Comparison of ENCODE assay signal across 19 cellular contexts in the genomic region with DNA sequence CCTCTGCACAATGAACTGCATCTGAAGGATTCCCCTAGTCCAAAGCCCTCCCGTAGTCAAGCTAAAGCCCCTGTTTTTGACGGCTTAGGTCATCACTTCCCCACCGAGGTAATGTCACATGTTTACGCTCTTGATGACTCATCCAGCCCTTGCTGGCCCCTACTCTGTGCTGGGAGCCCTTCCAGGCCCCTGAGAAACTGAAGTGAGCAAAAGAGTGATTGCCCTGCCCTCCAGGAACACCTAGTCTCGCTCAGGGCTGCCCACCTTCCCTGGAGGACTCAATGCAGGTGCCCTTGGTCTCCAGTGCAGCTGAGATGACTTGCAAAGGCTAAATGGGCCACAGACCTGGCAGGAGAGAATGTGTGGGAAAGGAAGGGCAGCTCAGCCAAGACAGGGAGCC.
DNase-seq lines count a peak whose midpoint lies in the region; ATAC-seq and TF ChIP-seq lines count a peak whose summit lies in the region.
"Had no signal": no experiment of that assay in that cellular context is flagged by ENCODE, and none has a peak within 500 bp of the region (broad histone marks: within the 10 kb centered on the region; RNA-seq: fewer than 3 reads in every experiment).

No MANE protein-coding gene starts in this region.

- peak; percentile 9 for DNase-seq in activated CD4-positive, alpha-beta memory T cell treated with anti-CD3 and anti-CD28 coated beads, Interleukin-2, amount 10 ng/mL, durations not matched to agents 7 days and 5 days
- no peak for DNase-seq in activated CD4-positive, alpha-beta memory T cell treated with anti-CD3 and anti-CD28 coated beads for 36 hours
- DNase-seq in NB4 (ENCODE audit: low read depth): peak; percentile 15
- DNase-seq in left lobe of liver (ENCODE audit: low spot score): peak; percentile 22
- peak; percentile 14 for DNase-seq in sciatic nerve (ENCODE audit: low spot score)
- no peak for DNase-seq in GM23338 (ENCODE audit: low spot score)
- no peak for DNase-seq in activated CD8-positive, alpha-beta T cell treated with anti-CD3 and anti-CD28 coated beads for 36 hours
- DNase-seq in NCI-H510A (lab: John Stamatoyannopoulos, UW): no peak
- DNase-seq: C1 segment of cervical spinal cord, DMS153, KG1, NCI-H1092 treated with DMSO at 0.1 percent for 48 hours, NCI-H187 treated with DMSO at 0.1 percent for 48 hours, NCI-H2171, NCI-H82, Right ventricle myocardium superior, SK-N-SH had no signal

- POLR2A ChIA-PET in activated CD4-positive, alpha-beta memory T cell treated with anti-CD3 and anti-CD28 coated beads, Interleukin-2, amount 10 ng/mL, durations not matched to agents 7 days and 5 days (lab: Charles Lee): no interaction called here
- POLR2A ChIA-PET in activated CD4-positive, alpha-beta memory T cell treated with anti-CD3 and anti-CD28 coated beads for 36 hours (lab: Charles Lee): no interaction called here
- POLR2A ChIA-PET in activated CD8-positive, alpha-beta T cell treated with anti-CD3 and anti-CD28 coated beads for 36 hours (lab: Charles Lee): no interaction called here

- H3K27ac ChIP-seq in GM23338 (ENCODE audit: low read depth): no peak overlapping the region
- H3K27ac ChIP-seq: 22Rv1, Peyer's patch had no signal

- H3K79me2 ChIP-seq in GM23338 (replicated peaks; ENCODE audit: insufficient read depth): no peaks in the 10 kb centered on the region

- ATAC-seq in left lobe of liver (no peak), sciatic nerve (no peak), GM23338 (no peak)
- ATAC-seq in activated CD8-positive, alpha-beta T cell treated with anti-CD3 and anti-CD28 coated beads for 36 hours: no peak

- H3K27ac Mint-ChIP-seq in activated CD4-positive, alpha-beta memory T cell treated with anti-CD3 and anti-CD28 coated beads, Interleukin-2, amount 10 ng/mL, durations not matched to agents 7 days and 5 days: no peak overlapping the region
- no peak overlapping the region for H3K27ac Mint-ChIP-seq in activated CD4-positive, alpha-beta memory T cell treated with anti-CD3 and anti-CD28 coated beads for 36 hours
- no peak overlapping the region for H3K27ac Mint-ChIP-seq in GM23338
- H3K27ac Mint-ChIP-seq in activated CD8-positive, alpha-beta T cell treated with anti-CD3 and anti-CD28 coated beads for 36 hours: no peak overlapping the region

- H3F3A ChIP-seq in GM23338 (replicated peaks; ENCODE audit: low read depth): no peaks in the 10 kb centered on the region

- H3K4me3 ChIP-seq in NB4 (ENCODE audit: low read depth, low read length) (no peak overlapping the region), GM23338 (no peak overlapping the region)
- H3K4me3 ChIP-seq: Peyer's patch had no signal

- H3K36me3 ChIP-seq in GM23338 (ENCODE audit: insufficient read depth): no peaks in the 10 kb centered on the region
- H3K36me3 ChIP-seq: Peyer's patch had no signal

- H2AFZ ChIP-seq in GM23338: no peak overlapping the region

- H3K4me2 ChIP-seq in GM23338: no peak overlapping the region
- H3K4me2 ChIP-seq: SK-N-SH had no signal

- no peak overlapping the region for H3K4me3 Mint-ChIP-seq in activated CD4-positive, alpha-beta memory T cell treated with anti-CD3 and anti-CD28 coated beads, Interleukin-2, amount 10 ng/mL, durations not matched to agents 7 days and 5 days
- no peak overlapping the region for H3K4me3 Mint-ChIP-seq in activated CD4-positive, alpha-beta memory T cell treated with anti-CD3 and anti-CD28 coated beads for 36 hours
- H3K4me3 Mint-ChIP-seq in GM23338: no peak overlapping the region
- no peak overlapping the region for H3K4me3 Mint-ChIP-seq in activated CD8-positive, alpha-beta T cell treated with anti-CD3 and anti-CD28 coated beads for 36 hours

- no peaks in the 10 kb centered on the region for H4K20me1 ChIP-seq in GM23338 (replicated peaks; ENCODE audit: insufficient read depth)

- no peaks in the 10 kb centered on the region for H3K4me1 Mint-ChIP-seq in activated CD4-positive, alpha-beta memory T cell treated with anti-CD3 and anti-CD28 coated beads, Interleukin-2, amount 10 ng/mL, durations not matched to agents 7 days and 5 days
- H3K4me1 Mint-ChIP-seq in activated CD4-positive, alpha-beta memory T cell treated with anti-CD3 and anti-CD28 coated beads for 36 hours (ENCODE audit: low read depth): no peaks in the 10 kb centered on the region
- H3K4me1 Mint-ChIP-seq in GM23338: peaks cover 4% of the 10 kb centered on the region; the same call in 2 of the 3 replicates
- no peaks in the 10 kb centered on the region for H3K4me1 Mint-ChIP-seq in activated CD8-positive, alpha-beta T cell treated with anti-CD3 and anti-CD28 coated beads for 36 hours (ENCODE audit: low read depth)

- TF ChIP-seq CTCF in NB4 (IDR thresholded peaks at IDR 0.05; ENCODE audit: low read depth, low read length) (no peak), GM23338 (conservative IDR thresholded peaks at IDR 0.05; ENCODE audit: low read depth in 2 of 2) (no peak)
- no peak for TF ChIP-seq CTCF in activated CD8-positive, alpha-beta T cell treated with anti-CD3 and anti-CD28 coated beads for 36 hours (IDR thresholded peaks at IDR 0.05)

- TF ChIP-seq POLR2A in NB4 (IDR thresholded peaks at IDR 0.05; ENCODE audit: extremely low read depth, insufficient read length): no peak

- no peaks in the 10 kb centered on the region for H3K27me3 Mint-ChIP-seq in activated CD4-positive, alpha-beta memory T cell treated with anti-CD3 and anti-CD28 coated beads, Interleukin-2, amount 10 ng/mL, durations not matched to agents 7 days and 5 days
- peaks cover 15% of the 10 kb centered on the region for H3K27me3 Mint-ChIP-seq in activated CD4-positive, alpha-beta memory T cell treated with anti-CD3 and anti-CD28 coated beads for 36 hours
- peaks cover 6% of the 10 kb centered on the region for H3K27me3 Mint-ChIP-seq in GM23338 (ENCODE audit: insufficient read depth, low read depth, poor library complexity)
- peaks cover 9% of the 10 kb centered on the region for H3K27me3 Mint-ChIP-seq in activated CD8-positive, alpha-beta T cell treated with anti-CD3 and anti-CD28 coated beads for 36 hours

- no peaks in the 10 kb centered on the region for H3K27me3 ChIP-seq in GM23338 (ENCODE audit: insufficient read depth)
- H3K27me3 ChIP-seq: Peyer's patch had no signal

- no peaks in the 10 kb centered on the region for H3K4me1 ChIP-seq in GM23338 (ENCODE audit: insufficient read depth)
- H3K4me1 ChIP-seq: Peyer's patch had no signal

- CTCF ChIA-PET in activated CD4-positive, alpha-beta memory T cell treated with anti-CD3 and anti-CD28 coated beads, Interleukin-2, amount 10 ng/mL, durations not matched to agents 7 days and 5 days (lab: Charles Lee): no interaction called here
- CTCF ChIA-PET in activated CD4-positive, alpha-beta memory T cell treated with anti-CD3 and anti-CD28 coated beads for 36 hours (lab: Charles Lee): no interaction called here
- CTCF ChIA-PET in activated CD8-positive, alpha-beta T cell treated with anti-CD3 and anti-CD28 coated beads for 36 hours (lab: Charles Lee): interaction anchor here (1.3 kb wide), 1 partner anchor 10 kb away, joined by 4 read pairs; no protein-coding TSS in a partner anchor

- intact Hi-C loops in activated CD4-positive, alpha-beta memory T cell treated with anti-CD3 and anti-CD28 coated beads for 36 hours (cut with micrococcal nuclease): no loop called here
- intact Hi-C loops in sciatic nerve (cut with DNase I): no loop called here
- intact Hi-C loops in activated CD8-positive, alpha-beta T cell treated with anti-CD3 and anti-CD28 coated beads for 36 hours (cut with micrococcal nuclease): no loop called here

- H3K36me3 Mint-ChIP-seq in activated CD4-positive, alpha-beta memory T cell treated with anti-CD3 and anti-CD28 coated beads, Interleukin-2, amount 10 ng/mL, durations not matched to agents 7 days and 5 days (ENCODE audit: low read depth): no peaks in the 10 kb centered on the region
- no peaks in the 10 kb centered on the region for H3K36me3 Mint-ChIP-seq in activated CD4-positive, alpha-beta memory T cell treated with anti-CD3 and anti-CD28 coated beads for 36 hours
- no peaks in the 10 kb centered on the region for H3K36me3 Mint-ChIP-seq in GM23338 (ENCODE audit: low read depth)
- H3K36me3 Mint-ChIP-seq in activated CD8-positive, alpha-beta T cell treated with anti-CD3 and anti-CD28 coated beads for 36 hours (ENCODE audit: low read depth): no peaks in the 10 kb centered on the region

- H3K9me2 ChIP-seq in GM23338 (ENCODE audit: insufficient read depth): no peaks in the 10 kb centered on the region
- H3K9me2 ChIP-seq: SK-N-SH had no signal

- H3K9me3 Mint-ChIP-seq in activated CD4-positive, alpha-beta memory T cell treated with anti-CD3 and anti-CD28 coated beads, Interleukin-2, amount 10 ng/mL, durations not matched to agents 7 days and 5 days: peaks cover 4% of the 10 kb centered on the region
- peaks cover 5% of the 10 kb centered on the region for H3K9me3 Mint-ChIP-seq in activated CD4-positive, alpha-beta memory T cell treated with anti-CD3 and anti-CD28 coated beads for 36 hours
- H3K9me3 Mint-ChIP-seq in GM23338: peaks cover 7% of the 10 kb centered on the region
- H3K9me3 Mint-ChIP-seq in activated CD8-positive, alpha-beta T cell treated with anti-CD3 and anti-CD28 coated beads for 36 hours: peaks cover 1% of the 10 kb centered on the region

TF ChIP-seq in GM23338, 12 proteins besides CTCF, POLR2A, EP300 and RAD21 (continues in another document):
- TF ChIP-seq NANOG (IDR thresholded peaks at IDR 0.05; ENCODE audit: borderline replicate concordance) (no peak), EZH2phosphoT487 (IDR thresholded peaks at IDR 0.05; ENCODE audit: unreplicated experiment) (no peak), ZNF114 (CRISPR knock-in tag; IDR thresholded peaks at IDR 0.05) (no peak), EZH2 (IDR thresholded peaks at IDR 0.05; ENCODE audit: low read depth, unreplicated experiment) (no peak), POLR2AphosphoS5 (IDR thresholded peaks at IDR 0.05; ENCODE audit: low read depth) (no peak), JUNB (IDR thresholded peaks at IDR 0.05; ENCODE audit: unreplicated experiment) (no peak), ETS1 (IDR thresholded peaks at IDR 0.05) (no peak), CREB1 (CRISPR knock-in tag; IDR thresholded peaks at IDR 0.05; ENCODE audit: low read depth) (no peak), STAT1 (IDR thresholded peaks at IDR 0.05; ENCODE audit: unreplicated experiment) (no peak), ZNF331 (CRISPR knock-in tag; IDR thresholded peaks at IDR 0.05; ENCODE audit: low read depth) (no peak)

Comparison
In these comparisons a context has a peak if more than half of its experiments do, and no peak if none do; other contexts are left out.
1. DNase-seq: peak in activated CD4-positive, alpha-beta memory T cell treated with anti-CD3 and anti-CD28 coated beads, Interleukin-2, amount 10 ng/mL, durations not matched to agents 7 days and 5 days (single experiment), NB4 (single experiment), left lobe of liver (single experiment) and sciatic nerve (single experiment); none in activated CD4-positive, alpha-beta memory T cell treated with anti-CD3 and anti-CD28 coated beads for 36 hours (single experiment), GM23338 (single experiment), activated CD8-positive, alpha-beta T cell treated with anti-CD3 and anti-CD28 coated beads for 36 hours (single experiment) and NCI-H510A (single experiment).